In the genomic region with DNA sequence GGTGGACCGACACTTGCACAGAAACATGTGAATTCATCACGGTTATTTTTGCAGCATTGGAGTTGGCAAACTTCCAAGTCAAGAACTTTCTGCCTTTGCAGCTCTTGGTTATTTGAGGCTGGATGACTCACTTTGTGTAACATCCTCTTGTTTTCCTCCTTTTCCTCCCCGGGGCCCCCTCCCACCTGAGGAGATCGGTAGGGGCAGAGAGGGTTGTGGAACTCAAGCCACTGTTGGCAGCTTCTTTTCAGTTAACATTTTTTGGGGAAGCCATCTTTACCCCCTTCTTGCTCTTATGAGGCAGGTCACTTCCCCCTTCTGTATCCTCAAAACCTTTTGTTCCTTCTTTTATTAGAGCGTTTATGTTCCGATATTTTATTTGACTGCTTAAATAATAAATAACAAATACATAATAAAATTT, we compare ENCODE assay signal across 11 cellular contexts. TPM values are rescaled to one million over a fixed set of nuclear protein-coding genes. Genes with fewer than 3 reads are reported as not detected.
DNase-seq lines count a peak whose midpoint lies in the region; ATAC-seq and TF ChIP-seq lines count a peak whose summit lies in the region.
"Had no signal": no experiment of that assay in that cellular context is flagged by ENCODE, and none has a peak within 500 bp of the region (broad histone marks: within the 10 kb centered on the region; RNA-seq: fewer than 3 reads in every experiment).

No MANE protein-coding gene starts in this region.

- POLR2A ChIA-PET in activated CD4-positive, alpha-beta T cell treated with anti-CD3 and anti-CD28 coated beads for 36 hours (lab: Charles Lee), result no interaction called here
- POLR2A ChIA-PET in RWPE1 (lab: Yijun Ruan, JAX; ENCODE audit: low non-redundant PET), result no interaction called here

- H3K4me1 Mint-ChIP-seq in activated CD4-positive, alpha-beta T cell treated with anti-CD3 and anti-CD28 coated beads for 36 hours, result peaks cover 7% of the 10 kb centered on the region
- peaks cover 8% of the 10 kb centered on the region for H3K4me1 Mint-ChIP-seq in stimulated activated naive CD8-positive, alpha-beta T cell treated with anti-CD3 and anti-CD28 coated beads, Interleukin-15, amount 100 ng/mL, for 72 hours

- CTCF ChIA-PET in activated CD4-positive, alpha-beta T cell treated with anti-CD3 and anti-CD28 coated beads for 36 hours (lab: Charles Lee), result interaction anchor here (1.4 kb wide), 1 partner anchor 11 kb away, joined by 3 read pairs; no protein-coding TSS in a partner anchor
- CTCF ChIA-PET in RWPE1 (lab: Yijun Ruan, JAX), result no interaction called here

- H3K36me3 Mint-ChIP-seq in activated CD4-positive, alpha-beta T cell treated with anti-CD3 and anti-CD28 coated beads for 36 hours (ENCODE audit: low read depth), result peaks cover 32% of the 10 kb centered on the region

- intact Hi-C loops in activated CD4-positive, alpha-beta T cell treated with anti-CD3 and anti-CD28 coated beads for 36 hours (cut with DNase I, micrococcal nuclease), result loop anchor here in 1 of 2 experiments (5.0 kb wide), 1 partner anchor 1117 kb away; no protein-coding TSS in a partner anchor

- H3K27ac Mint-ChIP-seq in activated CD4-positive, alpha-beta T cell treated with anti-CD3 and anti-CD28 coated beads for 36 hours, result no peak overlapping the region
- H3K27ac Mint-ChIP-seq in stimulated activated naive CD8-positive, alpha-beta T cell treated with anti-CD3 and anti-CD28 coated beads, Interleukin-15, amount 100 ng/mL, for 72 hours, result no peak overlapping the region
- H3K27ac Mint-ChIP-seq: activated naive CD8-positive, alpha-beta T cell; B cell had no signal

- no peak for TF ChIP-seq CTCF in RWPE1 (conservative IDR thresholded peaks at IDR 0.05; ENCODE audit: low read depth)
- TF ChIP-seq CTCF in foreskin fibroblast (IDR thresholded peaks at IDR 0.05; ENCODE audit: low read depth, low read length), result no peak

- ATAC-seq in activated CD4-positive, alpha-beta T cell treated with anti-CD3 and anti-CD28 coated beads for 36 hours, result no peak
- ATAC-seq in stimulated activated naive CD8-positive, alpha-beta T cell treated with anti-CD3 and anti-CD28 coated beads, Interleukin-15, amount 100 ng/mL, for 72 hours, result no peak
- ATAC-seq: esophagus mucosa had no signal

- peak; percentile 11 for DNase-seq in activated CD4-positive, alpha-beta T cell treated with anti-CD3 and anti-CD28 coated beads for 36 hours
- DNase-seq in activated CD4-positive, alpha-beta T cell treated with anti-CD3 and anti-CD28 coated beads, Interleukin-2, amount 50 U/mL, for 1 hour, result no peak
- DNase-seq in RWPE1 (ENCODE audit: low spot score) (peak; percentile 74), foreskin fibroblast (peak; percentile 72 to 80), superior temporal gyrus (ENCODE audit: extremely low spot score) (peak; percentile 60), NCI-H1092 treated with DMSO at 0.1 percent for 48 hours (lab: John Stamatoyannopoulos, UW) (no peak), NCI-H2081 (lab: John Stamatoyannopoulos, UW) (no peak)
- no peak for DNase-seq in stimulated activated naive CD8-positive, alpha-beta T cell treated with anti-CD3 and anti-CD28 coated beads, Interleukin-15, amount 100 ng/mL, for 72 hours

- H3K4me3 ChIP-seq in foreskin fibroblast (ENCODE audit: low read depth in 1 of 2, low read length in 2 of 2), result no peak overlapping the region

- H3K9me3 Mint-ChIP-seq in activated CD4-positive, alpha-beta T cell treated with anti-CD3 and anti-CD28 coated beads for 36 hours (ENCODE audit: low read depth), result peaks cover 8% of the 10 kb centered on the region
- peaks cover 0 to 12% of the 10 kb centered on the region in 2 donors for H3K9me3 Mint-ChIP-seq in stimulated activated naive CD8-positive, alpha-beta T cell treated with anti-CD3 and anti-CD28 coated beads, Interleukin-15, amount 100 ng/mL, for 72 hours

- H3K27ac ChIP-seq in RWPE1, result no peak overlapping the region

- no peak overlapping the region for H3K4me3 Mint-ChIP-seq in activated CD4-positive, alpha-beta T cell treated with anti-CD3 and anti-CD28 coated beads for 36 hours
- no peak overlapping the region for H3K4me3 Mint-ChIP-seq in stimulated activated naive CD8-positive, alpha-beta T cell treated with anti-CD3 and anti-CD28 coated beads, Interleukin-15, amount 100 ng/mL, for 72 hours
- H3K4me3 Mint-ChIP-seq: activated naive CD8-positive, alpha-beta T cell; B cell had no signal

- no peaks in the 10 kb centered on the region for H3K27me3 Mint-ChIP-seq in activated CD4-positive, alpha-beta T cell treated with anti-CD3 and anti-CD28 coated beads for 36 hours
- H3K27me3 Mint-ChIP-seq in stimulated activated naive CD8-positive, alpha-beta T cell treated with anti-CD3 and anti-CD28 coated beads, Interleukin-15, amount 100 ng/mL, for 72 hours, result no peaks in the 10 kb centered on the region
- H3K27me3 Mint-ChIP-seq: activated naive CD8-positive, alpha-beta T cell; B cell had no signal

RNA-seq across cellular contexts. Expression of a gene that starts 48.6 kb away (rescaled TPM):
- 10 to 100 TPM; 87.6 to 96.2 TPM for total RNA-seq in activated CD4-positive, alpha-beta T cell treated with anti-CD3 and anti-CD28 coated beads for 36 hours

Comparison
In these comparisons a context has a peak if more than half of its experiments do, and no peak if none do; other contexts are left out.
1. DNase-seq: peak in activated CD4-positive, alpha-beta T cell treated with anti-CD3 and anti-CD28 coated beads for 36 hours (single experiment), RWPE1 (single experiment), foreskin fibroblast (2 of 2) and superior temporal gyrus (single experiment); none in activated CD4-positive, alpha-beta T cell treated with anti-CD3 and anti-CD28 coated beads, Interleukin-2, amount 50 U/mL, for 1 hour (single experiment), NCI-H1092 treated with DMSO at 0.1 percent for 48 hours (single experiment), NCI-H2081 (0 of 2) and stimulated activated naive CD8-positive, alpha-beta T cell treated with anti-CD3 and anti-CD28 coated beads, Interleukin-15, amount 100 ng/mL, for 72 hours (0 of 2).